ENCODE assay signal across 1 cellular context in the genomic region with DNA sequence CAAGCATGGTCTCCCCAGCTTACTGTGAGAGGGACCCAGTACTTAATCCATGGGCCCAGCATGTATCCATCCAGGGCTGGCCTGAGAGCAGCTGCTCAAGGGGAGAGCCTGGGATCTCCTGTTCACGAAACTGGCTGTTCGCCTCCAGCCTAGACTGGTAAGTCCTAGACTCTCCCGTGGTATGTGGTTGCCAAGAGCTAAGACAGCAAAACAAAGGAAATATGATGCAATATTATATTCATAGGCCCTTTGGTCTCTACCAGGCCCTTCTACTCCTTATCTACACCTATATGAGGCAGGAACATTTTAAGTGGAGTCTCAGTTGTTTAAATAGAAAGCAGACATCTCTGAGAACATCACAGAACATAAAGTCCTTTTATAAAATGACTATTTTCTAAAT.
TF ChIP-seq lines count a peak whose summit lies in the region.

No MANE protein-coding gene starts in this region.

TF ChIP-seq in HepG2, 621 proteins besides CTCF, POLR2A, EP300 and RAD21 (continued from another document):
- TF ChIP-seq ETV5 (CRISPR knock-in tag; IDR thresholded peaks at IDR 0.05; ENCODE audit: borderline replicate concordance) (no peak), ZNF275 (CRISPR knock-in tag; IDR thresholded peaks at IDR 0.05; ENCODE audit: borderline replicate concordance) (no peak), SYNCRIP (IDR thresholded peaks at IDR 0.05; ENCODE audit: insufficient read depth, low read depth, low read length) (no peak), ZNF557 (CRISPR knock-in tag; IDR thresholded peaks at IDR 0.05) (no peak)
- TF ChIP-seq, protein P1, sequence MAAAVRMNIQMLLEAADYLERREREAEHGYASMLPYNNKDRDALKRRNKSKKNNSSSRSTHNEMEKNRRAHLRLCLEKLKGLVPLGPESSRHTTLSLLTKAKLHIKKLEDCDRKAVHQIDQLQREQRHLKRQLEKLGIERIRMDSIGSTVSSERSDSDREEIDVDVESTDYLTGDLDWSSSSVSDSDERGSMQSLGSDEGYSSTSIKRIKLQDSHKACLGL (CRISPR knock-in tag; IDR thresholded peaks at IDR 0.05) = no peak
